Comparison of ENCODE assay signal across 1 cellular context in the genomic region with DNA sequence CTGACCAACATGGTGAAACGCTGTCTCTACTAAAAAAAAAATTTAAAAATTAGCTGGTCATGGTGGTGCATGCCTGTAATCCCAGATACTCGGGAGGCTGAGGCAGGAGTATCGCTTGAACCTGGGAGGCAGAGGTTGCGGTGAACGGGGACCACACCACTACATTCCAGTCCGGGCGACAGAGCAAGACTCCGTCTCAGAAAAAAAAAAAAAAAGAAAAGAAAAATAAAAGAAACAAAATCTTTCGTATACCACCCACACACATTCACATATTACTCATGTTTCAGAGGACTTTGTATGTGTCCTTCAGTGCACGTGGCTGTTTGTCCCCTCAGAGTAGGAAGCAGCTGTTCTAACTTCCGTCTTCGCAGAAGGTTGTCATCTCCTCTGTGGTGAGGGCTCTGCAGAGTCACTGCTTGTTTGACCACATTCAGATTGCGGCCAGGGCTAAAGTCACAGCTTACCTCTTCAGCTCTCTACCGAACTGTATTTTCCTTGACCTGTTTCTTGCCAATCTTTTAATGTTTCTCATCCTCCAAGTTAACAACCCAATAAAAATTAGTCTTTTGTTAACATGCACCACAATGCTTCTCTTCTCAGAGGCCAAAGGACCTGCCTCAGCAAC.
TF ChIP-seq lines count a peak whose summit lies in the region.

No MANE protein-coding gene starts in this region.

TF ChIP-seq in GM12878, 131 proteins besides CTCF, POLR2A, EP300 and RAD21 (continued from another document):
- TF ChIP-seq, protein P1, sequence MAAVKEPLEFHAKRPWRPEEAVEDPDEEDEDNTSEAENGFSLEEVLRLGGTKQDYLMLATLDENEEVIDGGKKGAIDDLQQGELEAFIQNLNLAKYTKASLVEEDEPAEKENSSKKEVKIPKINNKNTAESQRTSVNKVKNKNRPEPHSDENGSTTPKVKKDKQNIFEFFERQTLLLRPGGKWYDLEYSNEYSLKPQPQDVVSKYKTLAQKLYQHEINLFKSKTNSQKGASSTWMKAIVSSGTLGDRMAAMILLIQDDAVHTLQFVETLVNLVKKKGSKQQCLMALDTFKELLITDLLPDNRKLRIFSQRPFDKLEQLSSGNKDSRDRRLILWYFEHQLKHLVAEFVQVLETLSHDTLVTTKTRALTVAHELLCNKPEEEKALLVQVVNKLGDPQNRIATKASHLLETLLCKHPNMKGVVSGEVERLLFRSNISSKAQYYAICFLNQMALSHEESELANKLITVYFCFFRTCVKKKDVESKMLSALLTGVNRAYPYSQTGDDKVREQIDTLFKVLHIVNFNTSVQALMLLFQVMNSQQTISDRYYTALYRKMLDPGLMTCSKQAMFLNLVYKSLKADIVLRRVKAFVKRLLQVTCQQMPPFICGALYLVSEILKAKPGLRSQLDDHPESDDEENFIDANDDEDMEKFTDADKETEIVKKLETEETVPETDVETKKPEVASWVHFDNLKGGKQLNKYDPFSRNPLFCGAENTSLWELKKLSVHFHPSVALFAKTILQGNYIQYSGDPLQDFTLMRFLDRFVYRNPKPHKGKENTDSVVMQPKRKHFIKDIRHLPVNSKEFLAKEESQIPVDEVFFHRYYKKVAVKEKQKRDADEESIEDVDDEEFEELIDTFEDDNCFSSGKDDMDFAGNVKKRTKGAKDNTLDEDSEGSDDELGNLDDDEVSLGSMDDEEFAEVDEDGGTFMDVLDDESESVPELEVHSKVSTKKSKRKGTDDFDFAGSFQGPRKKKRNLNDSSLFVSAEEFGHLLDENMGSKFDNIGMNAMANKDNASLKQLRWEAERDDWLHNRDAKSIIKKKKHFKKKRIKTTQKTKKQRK (IDR thresholded peaks at IDR 0.05; ENCODE audit: low read depth, low read length), result no peak
- TF ChIP-seq CREM (IDR thresholded peaks at IDR 0.05; ENCODE audit: low read depth), result peak; percentile 7; the same call in 1 of the 2 replicates
- TF ChIP-seq, protein P2, sequence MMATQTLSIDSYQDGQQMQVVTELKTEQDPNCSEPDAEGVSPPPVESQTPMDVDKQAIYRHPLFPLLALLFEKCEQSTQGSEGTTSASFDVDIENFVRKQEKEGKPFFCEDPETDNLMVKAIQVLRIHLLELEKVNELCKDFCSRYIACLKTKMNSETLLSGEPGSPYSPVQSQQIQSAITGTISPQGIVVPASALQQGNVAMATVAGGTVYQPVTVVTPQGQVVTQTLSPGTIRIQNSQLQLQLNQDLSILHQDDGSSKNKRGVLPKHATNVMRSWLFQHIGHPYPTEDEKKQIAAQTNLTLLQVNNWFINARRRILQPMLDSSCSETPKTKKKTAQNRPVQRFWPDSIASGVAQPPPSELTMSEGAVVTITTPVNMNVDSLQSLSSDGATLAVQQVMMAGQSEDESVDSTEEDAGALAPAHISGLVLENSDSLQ (IDR thresholded peaks at IDR 0.05), result no peak; the same call in 1 of the 2 replicates
- peak; percentile 73 for TF ChIP-seq CBFB (IDR thresholded peaks at IDR 0.05; ENCODE audit: low read depth)
TF ChIP-seq in GM12878: peak in this region for 15.
